In genomic region chr10:96560489-96560888, GRCh38 we compare ENCODE assay signal across 36 cellular contexts. TPM values are rescaled to one million over a fixed set of nuclear protein-coding genes. Genes with fewer than 3 reads are reported as not detected.
"Had no signal": no experiment of that assay in that cellular context is flagged by ENCODE, and none has a peak within 500 bp of the region (broad histone marks: within the 10 kb centered on the region; RNA-seq: fewer than 3 reads in every experiment).

No MANE protein-coding gene starts in this region.

- H3K27me3 Mint-ChIP-seq: activated B cell treated with CpG ODN at 0.5 μM for 24 hours; activated CD4-positive, alpha-beta memory T cell treated with anti-CD3 and anti-CD28 coated beads for 36 hours; activated CD4-positive, alpha-beta T cell treated with anti-CD3 and anti-CD28 coated beads for 36 hours; activated CD4-positive, alpha-beta T cell treated with anti-CD3 and anti-CD28 coated beads, Interleukin-2, amount 10 ng/mL, durations not matched to agents 24 days and 14 days; activated CD8-positive, alpha-beta memory T cell treated with anti-CD3 and anti-CD28 coated beads, Interleukin-2, amount 10 ng/mL, durations not matched to agents 7 days and 5 days; activated naive CD8-positive, alpha-beta T cell treated with anti-CD3 and anti-CD28 coated beads, Interleukin-2, amount 10 ng/mL, durations not matched to agents 7 days and 5 days; brain; effector memory CD8-positive, alpha-beta T cell; T-helper 17 cell had no signal

- ATAC-seq: activated CD4-positive, alpha-beta T cell treated with anti-CD3 and anti-CD28 coated beads for 36 hours; activated CD4-positive, CD25-positive, alpha-beta regulatory T cell treated with anti-CD3 and anti-CD28 coated beads, Interleukin-2, amount 50 U/mL, for 24 hours; activated CD8-positive, alpha-beta memory T cell treated with anti-CD3 and anti-CD28 coated beads, Interleukin-2, amount 10 ng/mL, durations not matched to agents 7 days and 5 days; activated CD8-positive, alpha-beta T cell treated with anti-CD3 and anti-CD28 coated beads, Interleukin-2, amount 10 ng/mL, durations not matched to agents 7 days and 5 days; effector memory CD8-positive, alpha-beta T cell; foreskin keratinocyte; gastrocnemius medialis; heart left ventricle; T-helper 17 cell had no signal

- H3K4me3 Mint-ChIP-seq: activated B cell treated with CpG ODN at 0.5 μM for 24 hours; activated CD4-positive, alpha-beta memory T cell treated with anti-CD3 and anti-CD28 coated beads for 36 hours; activated CD4-positive, alpha-beta T cell treated with anti-CD3 and anti-CD28 coated beads for 36 hours; activated CD4-positive, alpha-beta T cell treated with anti-CD3 and anti-CD28 coated beads, Interleukin-2, amount 10 ng/mL, durations not matched to agents 24 days and 14 days; activated CD8-positive, alpha-beta memory T cell treated with anti-CD3 and anti-CD28 coated beads, Interleukin-2, amount 10 ng/mL, durations not matched to agents 7 days and 5 days; activated CD8-positive, alpha-beta T cell treated with anti-CD3 and anti-CD28 coated beads, Interleukin-2, amount 10 ng/mL, durations not matched to agents 7 days and 5 days; activated naive CD4-positive, alpha-beta T cell treated with anti-CD3 and anti-CD28 coated beads for 36 hours; activated naive CD8-positive, alpha-beta T cell treated with anti-CD3 and anti-CD28 coated beads, Interleukin-2, amount 10 ng/mL, durations not matched to agents 7 days and 5 days; activated T-helper 1 cell treated with anti-CD3 and anti-CD28 coated beads, Interleukin-12 subunit alpha, Interleukin-12 subunit beta, Interleukin-2, Interleukin-4 antibody, amounts not matched to agents 30 ng/mL and 10 ng/mL and 1 ng/mL, durations not matched to agents 14 hours and 24 hours and 36 hours; brain; effector memory CD8-positive, alpha-beta T cell; T-helper 17 cell; T-helper 2 cell treated with Interferon-gamma antibody and Interleukin-4, amounts not matched to agents 5 μg/mL and 100 μg/mL, for 36 hours had no signal

- H3K4me1 Mint-ChIP-seq: activated B cell treated with CpG ODN at 0.5 μM for 24 hours; activated naive CD8-positive, alpha-beta T cell treated with anti-CD3 and anti-CD28 coated beads, Interleukin-2, amount 10 ng/mL, durations not matched to agents 7 days and 5 days had no signal

- H3K27me3 ChIP-seq: ascending aorta, breast epithelium, cardiac muscle cell, esophagus muscularis mucosa, foreskin keratinocyte, gastrocnemius medialis, heart left ventricle had no signal

- H3K27ac ChIP-seq: ascending aorta, breast epithelium, esophagus muscularis mucosa, foreskin keratinocyte, gastrocnemius medialis, heart left ventricle, WERI-Rb-1 had no signal

- H3K9me3 Mint-ChIP-seq: activated B cell treated with CpG ODN at 0.5 μM for 24 hours; activated CD4-positive, alpha-beta memory T cell treated with anti-CD3 and anti-CD28 coated beads for 36 hours; activated CD4-positive, alpha-beta T cell treated with anti-CD3 and anti-CD28 coated beads, Interleukin-2, amount 10 ng/mL, durations not matched to agents 24 days and 14 days; activated naive CD4-positive, alpha-beta T cell treated with anti-CD3 and anti-CD28 coated beads for 36 hours; activated naive CD8-positive, alpha-beta T cell treated with anti-CD3 and anti-CD28 coated beads, Interleukin-2, amount 10 ng/mL, durations not matched to agents 7 days and 5 days; activated T-helper 1 cell treated with anti-CD3 and anti-CD28 coated beads, Interleukin-12 subunit alpha, Interleukin-12 subunit beta, Interleukin-2, Interleukin-4 antibody, amounts not matched to agents 30 ng/mL and 10 ng/mL and 1 ng/mL, durations not matched to agents 14 hours and 24 hours and 36 hours; activated T-helper 2 cell treated with anti-CD3 and anti-CD28 coated beads, Interferon-gamma antibody, Interleukin-2, Interleukin-4, amounts not matched to agents 10 μg/mL and 5 μg/mL and 100 μg/mL, durations not matched to agents 14 hours and 24 hours and 36 hours; brain; effector memory CD8-positive, alpha-beta T cell; T-helper 2 cell treated with Interferon-gamma antibody and Interleukin-4, amounts not matched to agents 5 μg/mL and 100 μg/mL, for 36 hours had no signal

- DNase-seq: activated B cell treated with CpG ODN at 0.5 μM for 24 hours; activated CD4-positive, alpha-beta memory T cell treated with anti-CD3 and anti-CD28 coated beads for 36 hours; activated CD4-positive, alpha-beta T cell treated with anti-CD3 and anti-CD28 coated beads for 36 hours; activated CD4-positive, alpha-beta T cell treated with anti-CD3 and anti-CD28 coated beads, Interleukin-2, amount 10 ng/mL, durations not matched to agents 24 days and 14 days; activated CD8-positive, alpha-beta memory T cell treated with anti-CD3 and anti-CD28 coated beads, Interleukin-2, amount 10 ng/mL, durations not matched to agents 7 days and 5 days; activated CD8-positive, alpha-beta memory T cell treated with anti-CD3 and anti-CD28 coated beads, Interleukin-2, amount 50 U/mL, for 4 hours; activated CD8-positive, alpha-beta T cell treated with anti-CD3 and anti-CD28 coated beads, Interleukin-2, amount 10 ng/mL, durations not matched to agents 7 days and 5 days; activated effector memory CD4-positive, alpha-beta T cell treated with anti-CD3 and anti-CD28 coated beads, Interleukin-2, amount 50 U/mL, for 16 hours; activated naive CD4-positive, alpha-beta T cell treated with anti-CD3 and anti-CD28 coated beads for 36 hours; activated naive CD8-positive, alpha-beta T cell treated with anti-CD3 and anti-CD28 coated beads, Interleukin-2, amount 10 ng/mL, durations not matched to agents 7 days and 5 days; activated T-cell treated with anti-CD3 and anti-CD28 coated beads, Interleukin-2, amount 50 U/mL, for 1 hour; activated T-cell treated with anti-CD3 and anti-CD28 coated beads, Interleukin-2, amount 50 U/mL, for 48 hours; central memory CD4-positive, alpha-beta T cell; cortex of kidney; dermis blood vessel endothelial cell; effector CD4-positive, alpha-beta T cell; effector memory CD8-positive, alpha-beta T cell; erythroblast; foreskin keratinocyte; gastrocnemius medialis; glutamatergic neuron; heart left ventricle; T-helper 1 cell; T-helper 17 cell; T1000; WERI-Rb-1 had no signal

- H3K27ac Mint-ChIP-seq: activated B cell treated with CpG ODN at 0.5 μM for 24 hours; activated CD4-positive, alpha-beta memory T cell treated with anti-CD3 and anti-CD28 coated beads for 36 hours; activated CD4-positive, alpha-beta T cell treated with anti-CD3 and anti-CD28 coated beads for 36 hours; activated CD4-positive, alpha-beta T cell treated with anti-CD3 and anti-CD28 coated beads, Interleukin-2, amount 10 ng/mL, durations not matched to agents 24 days and 14 days; activated CD8-positive, alpha-beta memory T cell treated with anti-CD3 and anti-CD28 coated beads, Interleukin-2, amount 10 ng/mL, durations not matched to agents 7 days and 5 days; activated CD8-positive, alpha-beta T cell treated with anti-CD3 and anti-CD28 coated beads, Interleukin-2, amount 10 ng/mL, durations not matched to agents 7 days and 5 days; activated naive CD4-positive, alpha-beta T cell treated with anti-CD3 and anti-CD28 coated beads for 36 hours; activated naive CD8-positive, alpha-beta T cell treated with anti-CD3 and anti-CD28 coated beads, Interleukin-2, amount 10 ng/mL, durations not matched to agents 7 days and 5 days; activated T-helper 1 cell treated with anti-CD3 and anti-CD28 coated beads, Interleukin-12 subunit alpha, Interleukin-12 subunit beta, Interleukin-2, Interleukin-4 antibody, amounts not matched to agents 30 ng/mL and 10 ng/mL and 1 ng/mL, durations not matched to agents 14 hours and 24 hours and 36 hours; activated T-helper 2 cell treated with anti-CD3 and anti-CD28 coated beads, Interferon-gamma antibody, Interleukin-2, Interleukin-4, amounts not matched to agents 10 μg/mL and 5 μg/mL and 100 μg/mL, durations not matched to agents 14 hours and 24 hours and 36 hours; brain; effector memory CD8-positive, alpha-beta T cell; T-helper 17 cell; T-helper 2 cell treated with Interferon-gamma antibody and Interleukin-4, amounts not matched to agents 5 μg/mL and 100 μg/mL, for 36 hours had no signal

- H3K4me1 ChIP-seq: breast epithelium, foreskin keratinocyte had no signal

- H3K4me3 ChIP-seq: ascending aorta, breast epithelium, cardiac muscle cell, esophagus muscularis mucosa, gastrocnemius medialis, heart left ventricle had no signal

- H3K9me3 ChIP-seq: ascending aorta, breast epithelium, esophagus muscularis mucosa, gastrocnemius medialis, heart left ventricle had no signal

RNA-seq across cellular contexts. Expression of gene TLL2, which starts 46.8 kb away (rescaled TPM):
- total RNA-seq: activated CD4-positive, alpha-beta T cell treated with anti-CD3 and anti-CD28 coated beads, Interleukin-2, amount 10 ng/mL, durations not matched to agents 24 days and 14 days; activated CD8-positive, alpha-beta memory T cell treated with anti-CD3 and anti-CD28 coated beads for 36 hours; activated CD8-positive, alpha-beta memory T cell treated with anti-CD3 and anti-CD28 coated beads, Interleukin-2, amount 10 ng/mL, durations not matched to agents 7 days and 5 days; activated naive CD8-positive, alpha-beta T cell treated with anti-CD3 and anti-CD28 coated beads, Interleukin-2, amount 10 ng/mL, durations not matched to agents 7 days and 5 days; activated T-helper 1 cell treated with anti-CD3 and anti-CD28 coated beads, Interleukin-12 subunit alpha, Interleukin-12 subunit beta, Interleukin-2, Interleukin-4 antibody, amounts not matched to agents 30 ng/mL and 10 ng/mL and 1 ng/mL, durations not matched to agents 14 hours and 24 hours and 36 hours; activated T-helper 2 cell treated with anti-CD3 and anti-CD28 coated beads, Interferon-gamma antibody, Interleukin-2, Interleukin-4, amounts not matched to agents 10 μg/mL and 5 μg/mL and 100 μg/mL, durations not matched to agents 14 hours and 24 hours and 36 hours; ascending aorta; T-helper 17 cell had no signal
